ENCODE assay signal across 23 cellular contexts in the genomic region with DNA sequence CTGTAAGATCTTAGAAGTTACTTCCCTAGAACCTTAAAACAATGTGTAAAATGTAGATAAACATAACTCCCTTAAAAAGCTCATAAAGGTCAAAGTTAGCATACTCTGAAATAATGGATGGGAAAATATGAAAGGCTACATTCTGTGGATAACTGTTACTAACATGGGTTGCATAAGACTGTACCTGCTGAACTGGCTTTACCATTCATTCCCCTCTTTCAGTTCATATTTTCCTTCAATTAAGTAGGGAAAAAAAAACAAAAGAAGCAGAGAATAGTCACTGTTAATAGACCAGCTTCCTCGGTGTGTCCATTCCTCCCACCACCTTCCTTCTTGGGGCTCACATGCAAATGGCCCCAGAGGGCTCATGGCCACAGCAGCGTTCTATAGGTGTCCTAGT. TPM values are rescaled to one million over a fixed set of nuclear protein-coding genes. Genes with fewer than 3 reads are reported as not detected.
DNase-seq lines count a peak whose midpoint lies in the region; ATAC-seq, FAIRE-seq and TF ChIP-seq lines count a peak whose summit lies in the region.
"Had no signal": no experiment of that assay in that cellular context is flagged by ENCODE, and none has a peak within 500 bp of the region (broad histone marks: within the 10 kb centered on the region; RNA-seq: fewer than 3 reads in every experiment).

No MANE protein-coding gene starts in this region.

- H3K9ac ChIP-seq in K562 (ENCODE audit: insufficient read depth in 1 of 2, low read depth in 2 of 2, low read length in 2 of 2), result no peak overlapping the region
- H3K9ac ChIP-seq: GM23248 had no signal

- TF ChIP-seq RAD21 in Ishikawa (IDR thresholded peaks at IDR 0.05; ENCODE audit: low read depth) (no peak), K562 (CRISPR knock-in tag; conservative IDR thresholded peaks at IDR 0.05 in 1 of 2, IDR thresholded peaks at IDR 0.05 in 1 of 2) (no peak)

- TF ChIP-seq CTCF in K562 (IDR thresholded peaks at IDR 0.05 in 2 of 3, conservative IDR thresholded peaks at IDR 0.05 in 1 of 3; ENCODE audit: insufficient read depth in 2 of 3, low read depth in 1 of 3, low read length in 3 of 3) (no peak), type B pancreatic cell (conservative IDR thresholded peaks at IDR 0.05) (no peak)

- H3K36me3 ChIP-seq in K562 (ENCODE audit: control insufficient read depth, insufficient read depth, low read length), result no peaks in the 10 kb centered on the region
- H3K36me3 ChIP-seq: BE2C had no signal

- DNase-seq in K562 (ENCODE audit: extremely low read depth in 1 of 4, low spot score in 3 of 4) (peak in 1 of 4 experiments; percentile 3), type B pancreatic cell (ENCODE audit: extremely low spot score, unreplicated experiment) (no peak), cerebellar cortex (ENCODE audit: low spot score) (no peak), GDM1 (lab: John Stamatoyannopoulos, UW) (no peak)
- DNase-seq: ACHN; BE2C; C1 segment of cervical spinal cord; CD4-positive, CD25-positive, alpha-beta regulatory T cell; CD8-positive, alpha-beta memory T cell; COR-L47; DMS 273 treated with DMSO at 0.1 percent for 48 hours; DMS53; DND-41; EL; GM23248; HCEC 1CT; KBM-7 had no signal

- in situ Hi-C loops in K562 (cut with MboI), result no loop called here

- no peak overlapping the region for H3K4me2 ChIP-seq in K562 (ENCODE audit: insufficient read depth, low read length)

- H3K4me1 Mint-ChIP-seq in type B pancreatic cell (ENCODE audit: unreplicated experiment), result no peaks in the 10 kb centered on the region
- H3K4me1 Mint-ChIP-seq: CD4-positive, CD25-positive, alpha-beta regulatory T cell; CD8-positive, alpha-beta memory T cell had no signal

- H2AFZ ChIP-seq in K562 (ENCODE audit: low read depth, low read length), result peak overlapping the region; percentile 55; the same call in 1 of the 2 replicates
- H2AFZ ChIP-seq: GM23248 had no signal

- intact Hi-C loops in K562 (cut with micrococcal nuclease), result no loop called here

- no peak for TF ChIP-seq POLR2A in K562 (conservative IDR thresholded peaks at IDR 0.05)

- no peak for ATAC-seq in K562

- H3K27me3 ChIP-seq in K562 (ENCODE audit: control insufficient read depth in 2 of 2, insufficient read depth in 2 of 2, low read length in 2 of 2), result peaks cover 0 to 5% of the 10 kb centered on the region in 2 experiments; a peak in 3 of 5 replicates

- no peak overlapping the region for H3K27ac ChIP-seq in K562 (ENCODE audit: extremely low read depth, low read depth, low read length)
- H3K27ac ChIP-seq: GM23248 had no signal

- no peak for FAIRE-seq in K562 (lab: Jason Lieb, UNC)
- FAIRE-seq: A204.1, GM12892, GM18507, H54 had no signal

- peak overlapping the region; percentile 66 for H3K27ac Mint-ChIP-seq in type B pancreatic cell
- H3K27ac Mint-ChIP-seq: CD4-positive, CD25-positive, alpha-beta regulatory T cell; CD8-positive, alpha-beta memory T cell had no signal

- H3K9me3 Mint-ChIP-seq in type B pancreatic cell, result no peaks in the 10 kb centered on the region
- H3K9me3 Mint-ChIP-seq: CD4-positive, CD25-positive, alpha-beta regulatory T cell; CD8-positive, alpha-beta memory T cell had no signal

- H3K27me3 Mint-ChIP-seq in type B pancreatic cell, result peaks cover 39% of the 10 kb centered on the region

- CTCF ChIA-PET in K562 (lab: Yijun Ruan, JAX; ENCODE audit: low intra/inter-chr PET ratio), result no interaction called here

- H3K79me2 ChIP-seq in K562 (ENCODE audit: control insufficient read depth, insufficient read depth, low read length), result no peaks in the 10 kb centered on the region

- H3K4me1 ChIP-seq in K562 (replicated peaks in 1 of 2; ENCODE audit: control insufficient read depth in 2 of 2, insufficient read depth in 2 of 2, low read length in 2 of 2), result peaks cover 4 to 10% of the 10 kb centered on the region in 2 experiments; a peak in 4 of 5 replicates
- H3K4me1 ChIP-seq: BE2C had no signal

- no peaks in the 10 kb centered on the region for H3K36me3 Mint-ChIP-seq in type B pancreatic cell
- H3K36me3 Mint-ChIP-seq: CD4-positive, CD25-positive, alpha-beta regulatory T cell; CD8-positive, alpha-beta memory T cell had no signal

- TF ChIP-seq EP300 in Ishikawa (IDR thresholded peaks at IDR 0.05; ENCODE audit: borderline replicate concordance), result no peak
- TF ChIP-seq EP300 in K562 (IDR thresholded peaks at IDR 0.05; ENCODE audit: low read length), result no peak

- H3K9me1 ChIP-seq in K562 (ENCODE audit: control insufficient read depth, insufficient read depth, low read length), result no peaks in the 10 kb centered on the region

- no peaks in the 10 kb centered on the region for H3K9me3 ChIP-seq in K562 (replicated peaks; ENCODE audit: control insufficient read depth, insufficient read depth, low read depth, low read length)
- H3K9me3 ChIP-seq: BE2C had no signal

- WGBS in K562 (ENCODE audit: insufficient coverage, low coverage, missing lambda C conversion rate), result 3% methylated on average over 2 of the region's 2 CpGs

- H3K4me3 Mint-ChIP-seq in type B pancreatic cell, result no peak overlapping the region
- H3K4me3 Mint-ChIP-seq: CD4-positive, CD25-positive, alpha-beta regulatory T cell; CD8-positive, alpha-beta memory T cell had no signal

- no peak overlapping the region for H3K4me3 ChIP-seq in K562
- H3K4me3 ChIP-seq: GM23248 had no signal

- POLR2A ChIA-PET in K562 (lab: Yijun Ruan, JAX), result interaction anchor here (1.7 kb wide), 1 partner anchor 10 kb away, joined by 3 read pairs; no protein-coding TSS in a partner anchor

- no peaks in the 10 kb centered on the region for H4K20me1 ChIP-seq in K562 (replicated peaks; ENCODE audit: control insufficient read depth, insufficient read depth, low read length)

- no TSS peak for BruUV-seq in K562 (replicated peaks; lab: Mats Ljungman, UMichigan)

RNA-seq across cellular contexts. Expression of a gene that starts 7.5 kb away (rescaled TPM):
- total RNA-seq in K562 (2011; cell fraction: chromatin; rRNA removed; ENCODE audit: low replicate concordance), result 74.8 and 124 TPM in 2 replicates
- 45.5 and 47.0 TPM in 2 replicates for total RNA-seq in K562 (2011; cell fraction: nucleolus; rRNA removed)
- total RNA-seq in K562 (2011; cell fraction: nucleoplasm; rRNA removed), result 60.7 and 73.0 TPM in 2 replicates
- 94.6 and 105 TPM in 2 replicates for total RNA-seq in K562 (2014; rRNA removed)
- total RNA-seq in K562 (2014; rRNA removed; fragmentation: Illumina TruSeq; extraction: Trizol), result 120 and 136 TPM in 2 replicates
- total RNA-seq in K562 (2015; rRNA removed; fragmentation: Illumina TruSeq; extraction: Trizol), result 96.2 and 98.5 TPM in 2 replicates
- 97.6 and 105 TPM in 2 replicates for total RNA-seq in K562 (2021)
- polyA plus RNA-seq in K562 (2011; rRNA removed), result 172 and 203 TPM in 2 replicates
- 38.8 and 60.1 TPM in 2 replicates for polyA plus RNA-seq in K562 (2011; cell fraction: cytosol; rRNA removed)
- 161 and 234 TPM in 2 replicates for polyA plus RNA-seq in K562 (2011; cell fraction: nucleus; rRNA removed)
- polyA plus RNA-seq in K562 (2012), result 64.7 and 79.1 TPM in 2 replicates
- polyA plus RNA-seq in K562 (2014; fragmentation: Illumina TruSeq; extraction: Trizol), result 99.2 and 109 TPM in 2 replicates
- polyA plus RNA-seq in K562 (2014; fragmentation: Nextera tagmentation; extraction: Ambion mirVana), result 10 to 100 TPM; 25.4 to 36.7 TPM
- polyA plus RNA-seq in K562 (2014; rRNA removed), result 136 and 153 TPM in 2 replicates
- polyA minus RNA-seq in K562 (2011; rRNA and poly(A)+ RNA removed), result 102 and 105 TPM in 2 replicates
- 36.7 and 46.0 TPM in 2 replicates for polyA minus RNA-seq in K562 (2011; cell fraction: cytosol; rRNA and poly(A)+ RNA removed)
- polyA minus RNA-seq in K562 (2011; cell fraction: nucleus; rRNA and poly(A)+ RNA removed), result 36.9 and 49.4 TPM in 2 replicates
- not detected in 2 replicates for total RNA-seq in type B pancreatic cell (ENCODE audit: low replicate concordance)
- total RNA-seq: CD4-positive, CD25-positive, alpha-beta regulatory T cell; CD8-positive, alpha-beta memory T cell; GM23248; HT-29 had no signal
- polyA plus RNA-seq: CD4-positive, CD25-positive, alpha-beta regulatory T cell; CD8-positive, alpha-beta memory T cell had no signal

RNA-seq across cellular contexts. Expression of a gene that starts 38.7 kb away (rescaled TPM):
- total RNA-seq in K562 (2011; cell fraction: chromatin; rRNA removed; ENCODE audit: low replicate concordance), result not detected in 2 replicates
- not detected in 2 replicates for total RNA-seq in K562 (2011; cell fraction: nucleolus; rRNA removed)
- total RNA-seq in K562 (2011; cell fraction: nucleoplasm; rRNA removed), result not detected in 2 replicates
- total RNA-seq in K562 (2014; rRNA removed) (not detected in 2 replicates), K562 (2014; rRNA removed; fragmentation: Illumina TruSeq; extraction: Trizol) (not detected in 2 replicates), K562 (2015; rRNA removed; fragmentation: Illumina TruSeq; extraction: Trizol) (not detected in 2 replicates), K562 (2021) (not detected in 2 replicates), type B pancreatic cell (ENCODE audit: low replicate concordance) (1.3 and 5.6 TPM in 2 replicates)
- polyA plus RNA-seq in K562 (2011; rRNA removed) (not detected in 2 replicates), K562 (2014; fragmentation: Illumina TruSeq; extraction: Trizol) (not detected in 2 replicates), K562 (2014; fragmentation: Nextera tagmentation; extraction: Ambion mirVana) (not detected), K562 (2014; rRNA removed) (not detected in 2 replicates)
- not detected in 2 replicates for polyA plus RNA-seq in K562 (2011; cell fraction: cytosol; rRNA removed)
- polyA plus RNA-seq in K562 (2011; cell fraction: nucleus; rRNA removed), result not detected in 2 replicates
- polyA plus RNA-seq in K562 (2012), result not detected in 2 replicates
- polyA minus RNA-seq in K562 (2011; rRNA and poly(A)+ RNA removed), result not detected in 2 replicates
- not detected in 2 replicates for polyA minus RNA-seq in K562 (2011; cell fraction: cytosol; rRNA and poly(A)+ RNA removed)
- polyA minus RNA-seq in K562 (2011; cell fraction: nucleus; rRNA and poly(A)+ RNA removed), result not detected in 2 replicates
- total RNA-seq: CD4-positive, CD25-positive, alpha-beta regulatory T cell; CD8-positive, alpha-beta memory T cell; GM23248; HT-29 had no signal
- polyA plus RNA-seq: CD4-positive, CD25-positive, alpha-beta regulatory T cell; CD8-positive, alpha-beta memory T cell; GM23248 had no signal

RNA-seq across cellular contexts. Expression of a gene that starts 52.5 kb away (rescaled TPM):
- 5.4 and 10.8 TPM in 2 replicates for total RNA-seq in K562 (2011; cell fraction: chromatin; rRNA removed; ENCODE audit: low replicate concordance)
- 15.9 and 20.5 TPM in 2 replicates for total RNA-seq in K562 (2011; cell fraction: nucleolus; rRNA removed)
- 9.8 and 10.6 TPM in 2 replicates for total RNA-seq in K562 (2011; cell fraction: nucleoplasm; rRNA removed)
- 20.9 and 25.9 TPM in 2 replicates for total RNA-seq in K562 (2014; rRNA removed)
- total RNA-seq in K562 (2014; rRNA removed; fragmentation: Illumina TruSeq; extraction: Trizol), result 6.8 and 7.1 TPM in 2 replicates
- total RNA-seq in K562 (2015; rRNA removed; fragmentation: Illumina TruSeq; extraction: Trizol), result 10.7 and 11.1 TPM in 2 replicates
- 9.6 and 12.1 TPM in 2 replicates for total RNA-seq in K562 (2021)
- 8.0 and 11.2 TPM in 2 replicates for polyA plus RNA-seq in K562 (2011; rRNA removed)
- 10.1 and 27.8 TPM in 2 replicates for polyA plus RNA-seq in K562 (2011; cell fraction: cytosol; rRNA removed)
- polyA plus RNA-seq in K562 (2011; cell fraction: nucleus; rRNA removed), result 3.8 and 6.9 TPM in 2 replicates
- 9.2 and 12.0 TPM in 2 replicates for polyA plus RNA-seq in K562 (2012)
- 6.7 and 7.1 TPM in 2 replicates for polyA plus RNA-seq in K562 (2014; fragmentation: Illumina TruSeq; extraction: Trizol)
- 1 to 10 TPM; 2.2 to 3.5 TPM for polyA plus RNA-seq in K562 (2014; fragmentation: Nextera tagmentation; extraction: Ambion mirVana)
- 14.3 and 14.8 TPM in 2 replicates for polyA plus RNA-seq in K562 (2014; rRNA removed)
- 4.5 and 12.2 TPM in 2 replicates for polyA minus RNA-seq in K562 (2011; rRNA and poly(A)+ RNA removed)
- polyA minus RNA-seq in K562 (2011; cell fraction: cytosol; rRNA and poly(A)+ RNA removed), result 9.6 and 13.4 TPM in 2 replicates
- polyA minus RNA-seq in K562 (2011; cell fraction: nucleus; rRNA and poly(A)+ RNA removed), result 9.6 and 10.6 TPM in 2 replicates
- 33.2 and 41.1 TPM in 2 replicates for total RNA-seq in type B pancreatic cell (ENCODE audit: low replicate concordance)

RNA-seq across cellular contexts. Expression of a gene that starts 52.9 kb away (rescaled TPM):
- total RNA-seq in K562 (2011; cell fraction: chromatin; rRNA removed; ENCODE audit: low replicate concordance), result 14.1 and 33.3 TPM in 2 replicates
- total RNA-seq in K562 (2011; cell fraction: nucleolus; rRNA removed), result 26.0 and 29.5 TPM in 2 replicates
- 15.7 and 17.2 TPM in 2 replicates for total RNA-seq in K562 (2011; cell fraction: nucleoplasm; rRNA removed)
- 25.5 and 32.6 TPM in 2 replicates for total RNA-seq in K562 (2014; rRNA removed)
- total RNA-seq in K562 (2014; rRNA removed; fragmentation: Illumina TruSeq; extraction: Trizol), result 5.6 and 7.2 TPM in 2 replicates
- total RNA-seq in K562 (2015; rRNA removed; fragmentation: Illumina TruSeq; extraction: Trizol), result 11.2 and 13.8 TPM in 2 replicates
- 18.9 and 23.5 TPM in 2 replicates for total RNA-seq in K562 (2021)
- polyA plus RNA-seq in K562 (2011; rRNA removed), result 16.8 and 23.4 TPM in 2 replicates
- polyA plus RNA-seq in K562 (2011; cell fraction: cytosol; rRNA removed), result 31.4 and 46.2 TPM in 2 replicates
- polyA plus RNA-seq in K562 (2011; cell fraction: nucleus; rRNA removed), result 31.5 and 38.2 TPM in 2 replicates
- polyA plus RNA-seq in K562 (2012), result 14.9 and 41.4 TPM in 2 replicates
- polyA plus RNA-seq in K562 (2014; fragmentation: Illumina TruSeq; extraction: Trizol), result 17.6 and 19.6 TPM in 2 replicates
- polyA plus RNA-seq in K562 (2014; fragmentation: Nextera tagmentation; extraction: Ambion mirVana), result under 1 TPM; 0.46 to 0.67 TPM
- 35.1 and 36.8 TPM in 2 replicates for polyA plus RNA-seq in K562 (2014; rRNA removed)
- 5.1 and 9.7 TPM in 2 replicates for polyA minus RNA-seq in K562 (2011; rRNA and poly(A)+ RNA removed)
- 9.7 and 12.0 TPM in 2 replicates for polyA minus RNA-seq in K562 (2011; cell fraction: cytosol; rRNA and poly(A)+ RNA removed)
- polyA minus RNA-seq in K562 (2011; cell fraction: nucleus; rRNA and poly(A)+ RNA removed), result 9.0 and 11.1 TPM in 2 replicates
- total RNA-seq in type B pancreatic cell (ENCODE audit: low replicate concordance), result 32.0 and 36.7 TPM in 2 replicates

Comparison
In these comparisons a context has a peak if more than half of its experiments do, and no peak if none do; other contexts are left out.
1. RNA of a gene that starts 7.5 kb away (total RNA-seq): 45.5 to 136 TPM in K562; not detected in type B pancreatic cell; every median in the first group is over 10 times any median in the second.